ENCODE assay signal across 1 cellular context in the genomic region with DNA sequence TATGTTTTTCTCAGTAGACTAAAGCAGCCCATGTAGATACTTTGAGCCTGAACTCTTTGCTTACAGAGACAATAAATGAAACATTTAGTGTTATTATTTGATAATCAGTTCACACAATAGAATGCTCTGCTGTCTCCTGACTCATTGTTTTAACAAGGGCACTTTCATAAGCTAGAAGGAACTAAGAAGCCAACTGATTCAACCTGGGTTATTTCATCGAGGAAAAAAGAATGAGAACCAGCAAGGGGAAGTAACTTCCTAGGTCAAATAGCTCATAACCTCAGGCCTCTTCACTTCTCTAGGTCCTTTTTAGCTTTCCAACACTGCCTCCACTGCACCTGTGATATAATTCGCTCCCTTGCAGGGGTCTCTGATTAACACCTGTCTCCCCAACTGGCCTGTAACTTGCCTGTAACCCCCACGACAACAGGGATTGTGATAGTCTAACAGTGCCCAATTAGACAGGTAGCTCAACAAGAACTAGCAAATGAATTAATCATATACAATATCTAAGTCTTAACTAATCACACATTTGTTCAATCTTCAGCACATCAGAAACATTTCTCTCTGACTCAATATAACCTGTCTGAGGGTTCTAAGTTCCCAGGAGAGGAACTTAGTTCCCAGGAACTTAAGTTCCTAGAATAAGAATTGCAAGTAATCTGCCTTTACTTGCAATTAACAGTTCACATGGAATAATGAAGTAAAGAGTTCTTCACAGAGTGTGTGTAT.
TF ChIP-seq lines count a peak whose summit lies in the region.

No MANE protein-coding gene starts in this region.

TF ChIP-seq in endothelial cell of umbilical vein, 7 proteins besides CTCF, POLR2A, EP300 and RAD21:
- peak; percentile 74 for TF ChIP-seq FOS (IDR thresholded peaks at IDR 0.05; ENCODE audit: borderline replicate concordance, insufficient read depth, low read length)
- TF ChIP-seq POLR2AphosphoS5 (IDR thresholded peaks at IDR 0.05; ENCODE audit: insufficient read depth, low read depth, low read length): no peak
- TF ChIP-seq, protein P1, sequence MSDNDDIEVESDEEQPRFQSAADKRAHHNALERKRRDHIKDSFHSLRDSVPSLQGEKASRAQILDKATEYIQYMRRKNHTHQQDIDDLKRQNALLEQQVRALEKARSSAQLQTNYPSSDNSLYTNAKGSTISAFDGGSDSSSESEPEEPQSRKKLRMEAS (IDR thresholded peaks at IDR 0.05; ENCODE audit: insufficient read depth, insufficient read length): no peak
- TF ChIP-seq GATA2 (IDR thresholded peaks at IDR 0.05; ENCODE audit: insufficient read depth, insufficient read length, low read depth, low read length): peak; percentile 36
- TF ChIP-seq EZH2 (IDR thresholded peaks at IDR 0.05; ENCODE audit: borderline replicate concordance, low read depth, low read length, severe bottlenecking): no peak
- no peak for TF ChIP-seq MYC (IDR thresholded peaks at IDR 0.05; ENCODE audit: low read depth, low read length)
- TF ChIP-seq JUN (IDR thresholded peaks at IDR 0.05; ENCODE audit: borderline replicate concordance, insufficient read depth, insufficient read length, low read depth): peak; percentile 19
